Comparison of ENCODE assay signal across 8 cellular contexts in genomic region chr15:70266412-70267089, GRCh38.
DNase-seq lines count a peak whose midpoint lies in the region; ATAC-seq and TF ChIP-seq lines count a peak whose summit lies in the region.

No MANE protein-coding gene starts in this region.

- H3K27ac ChIP-seq in endodermal cell (ENCODE audit: low read depth, low read length) (peak overlapping the region; percentile 12), neural progenitor cell (no peak overlapping the region)
- no peak overlapping the region for H3K27ac ChIP-seq in effector memory CD4-positive, alpha-beta T cell (ENCODE audit: insufficient read depth, low read length, poor library complexity, severe bottlenecking)

- DNase-seq in CD14-positive monocyte (ENCODE audit: low spot score) (peak; percentile 98), NCI-H69 (lab: John Stamatoyannopoulos, UW) (peak; percentile 12), endodermal cell (no peak), neural progenitor cell (ENCODE audit: low spot score) (no peak), A172 (ENCODE audit: low spot score) (no peak), COR-L47 (lab: John Stamatoyannopoulos, UW) (no peak)
- DNase-seq in effector memory CD4-positive, alpha-beta T cell: no peak

- no peak overlapping the region for H3K4me3 ChIP-seq in endodermal cell (ENCODE audit: low read length)
- H3K4me3 ChIP-seq in neural progenitor cell: no peak overlapping the region
- no peak overlapping the region for H3K4me3 ChIP-seq in effector memory CD4-positive, alpha-beta T cell (ENCODE audit: insufficient read depth, low read depth, low read length, poor library complexity, severe bottlenecking)

- no peak overlapping the region for H2AFZ ChIP-seq in neural progenitor cell (replicated peaks)

- peaks cover 10% of the 10 kb centered on the region for H3F3A ChIP-seq in neural progenitor cell (ENCODE audit: low read depth)

- H3K36me3 Mint-ChIP-seq in CD14-positive monocyte (peaks cover 25 to 26% of the 10 kb centered on the region in 2 donors), endodermal cell (ENCODE audit: low read depth) (no peaks in the 10 kb centered on the region), neural progenitor cell (no peaks in the 10 kb centered on the region)

- 78 to 84% methylated on average over 9 to 24 of the region's 24 CpGs for WGBS in endodermal cell (ENCODE audit: insufficient coverage in 1 of 2, insufficient read length in 1 of 2), 2 experiments

- TF ChIP-seq CTCF in CD14-positive monocyte (IDR thresholded peaks at IDR 0.05) (no peak), endodermal cell (conservative IDR thresholded peaks at IDR 0.05) (no peak), neural progenitor cell (IDR thresholded peaks at IDR 0.05) (no peak)

- no peaks in the 10 kb centered on the region for H3K36me3 ChIP-seq in endodermal cell (ENCODE audit: control insufficient read depth, insufficient read depth, low read length)
- H3K36me3 ChIP-seq in neural progenitor cell: no peaks in the 10 kb centered on the region
- H3K36me3 ChIP-seq in effector memory CD4-positive, alpha-beta T cell (ENCODE audit: control insufficient read depth, insufficient read depth, low read length): no peaks in the 10 kb centered on the region

- intact Hi-C loops in CD14-positive monocyte (cut with micrococcal nuclease): loop anchor here (2.0 to 10.0 kb wide), 6 partner anchors 76 to 242 kb away; no protein-coding TSS in a partner anchor

- H3K27me3 ChIP-seq in endodermal cell (ENCODE audit: control insufficient read depth, insufficient read depth, low read length, poor library complexity, severe bottlenecking) (peaks cover 15% of the 10 kb centered on the region), neural progenitor cell (no peaks in the 10 kb centered on the region)
- no peaks in the 10 kb centered on the region for H3K27me3 ChIP-seq in effector memory CD4-positive, alpha-beta T cell (replicated peaks; ENCODE audit: control insufficient read depth, insufficient read depth, low read length, poor library complexity, severe bottlenecking)

- no peaks in the 10 kb centered on the region for H4K20me1 ChIP-seq in neural progenitor cell (ENCODE audit: low read depth)

- H3K27me3 Mint-ChIP-seq in CD14-positive monocyte (ENCODE audit: low read depth in 3 of 3) (peaks cover 7 to 17% (median 9%) of the 10 kb centered on the region in 3 donors), endodermal cell (ENCODE audit: insufficient read depth) (peaks cover 37% of the 10 kb centered on the region), neural progenitor cell (ENCODE audit: insufficient read depth, low read depth) (peaks cover 26% of the 10 kb centered on the region)

- H3K9me3 Mint-ChIP-seq in CD14-positive monocyte (peaks cover 0 to 3% (median 0%) of the 10 kb centered on the region in 7 donors), endodermal cell (no peaks in the 10 kb centered on the region), neural progenitor cell (peaks cover 2% of the 10 kb centered on the region)

- ATAC-seq in HG03139 (IDR thresholded peaks at IDR 0.05; ENCODE audit: unreplicated experiment): no peak

- H3K79me2 ChIP-seq in neural progenitor cell (ENCODE audit: low read depth): no peaks in the 10 kb centered on the region

- H3K9ac ChIP-seq in endodermal cell (ENCODE audit: extremely low read depth, low read length, poor library complexity, severe bottlenecking) (no peak overlapping the region), neural progenitor cell (no peak overlapping the region)

- H3K27ac Mint-ChIP-seq in CD14-positive monocyte (peak overlapping the region; percentile 99 to 100 (median 100)), endodermal cell (no peak overlapping the region), neural progenitor cell (peak overlapping the region; percentile 67)

- H3K4me1 ChIP-seq in endodermal cell (ENCODE audit: control insufficient read depth, insufficient read depth, low read length) (no peaks in the 10 kb centered on the region), neural progenitor cell (peaks cover 39% of the 10 kb centered on the region)
- no peaks in the 10 kb centered on the region for H3K4me1 ChIP-seq in effector memory CD4-positive, alpha-beta T cell (ENCODE audit: control insufficient read depth, insufficient read depth, low read length, poor library complexity, severe bottlenecking)

- H3K4me2 ChIP-seq in neural progenitor cell: no peak overlapping the region

- peak overlapping the region; percentile 67 to 86 for H3K4me3 Mint-ChIP-seq in CD14-positive monocyte
- no peak overlapping the region for H3K4me3 Mint-ChIP-seq in endodermal cell
- peak overlapping the region; percentile 54 for H3K4me3 Mint-ChIP-seq in neural progenitor cell

- H3K4me1 Mint-ChIP-seq in CD14-positive monocyte: peaks cover 93% of the 10 kb centered on the region
- H3K4me1 Mint-ChIP-seq in endodermal cell: peaks cover 8% of the 10 kb centered on the region
- peaks cover 86% of the 10 kb centered on the region for H3K4me1 Mint-ChIP-seq in neural progenitor cell

- no peaks in the 10 kb centered on the region for H3K9me3 ChIP-seq in endodermal cell (ENCODE audit: control insufficient read depth, low read length)
- H3K9me3 ChIP-seq in neural progenitor cell (ENCODE audit: low read depth): no peaks in the 10 kb centered on the region
- H3K9me3 ChIP-seq in effector memory CD4-positive, alpha-beta T cell (ENCODE audit: control insufficient read depth, low read length): no peaks in the 10 kb centered on the region

Comparison
In these comparisons a context has a peak if more than half of its experiments do, and no peak if none do; other contexts are left out.
1. DNase-seq: peak in CD14-positive monocyte (single experiment) and NCI-H69 (single experiment); none in endodermal cell (single experiment), neural progenitor cell (single experiment), A172 (single experiment), COR-L47 (single experiment) and effector memory CD4-positive, alpha-beta T cell (0 of 3).